In the genomic region with DNA sequence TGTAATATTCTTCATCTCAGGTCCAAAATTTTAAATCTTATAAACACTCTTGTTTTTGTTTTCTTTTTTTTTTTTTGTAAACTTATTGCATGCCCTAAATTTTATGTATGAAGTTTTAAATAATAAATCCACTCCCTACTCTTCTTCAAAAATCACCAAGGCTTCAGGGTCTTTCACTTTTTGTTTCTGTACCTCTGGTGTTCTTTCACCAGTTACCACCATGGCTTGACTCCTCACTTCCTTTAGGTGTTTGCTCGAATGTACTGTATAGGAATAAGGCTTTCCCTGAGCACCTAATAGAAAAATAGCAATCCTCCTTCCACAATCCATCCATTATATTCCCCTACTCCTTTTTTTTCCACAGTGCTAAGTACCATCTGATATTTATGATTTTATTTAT, we compare ENCODE assay signal across 18 cellular contexts.
DNase-seq lines count a peak whose midpoint lies in the region; ATAC-seq and TF ChIP-seq lines count a peak whose summit lies in the region.
"Had no signal": no experiment of that assay in that cellular context is flagged by ENCODE, and none has a peak within 500 bp of the region (broad histone marks: within the 10 kb centered on the region; RNA-seq: fewer than 3 reads in every experiment).

No MANE protein-coding gene starts in this region.

- H4K20me1 ChIP-seq in MM.1S (ENCODE audit: insufficient read depth, low read length) (no peaks in the 10 kb centered on the region), osteoblast (ENCODE audit: insufficient read depth, low read length) (no peaks in the 10 kb centered on the region)
- H4K20me1 ChIP-seq: BLaER1 treated with 17β-estradiol and CSF1 and Interleukin-3, amounts not matched to agents 10 nM and 100 nM had no signal

- no peak overlapping the region for H3K9ac ChIP-seq in MM.1S (ENCODE audit: low read length)
- H3K9ac ChIP-seq: BLaER1 treated with 17β-estradiol and CSF1 and Interleukin-3, amounts not matched to agents 10 nM and 100 nM had no signal

- TF ChIP-seq CTCF in MM.1S (IDR thresholded peaks at IDR 0.05; ENCODE audit: low read length), result no peak
- TF ChIP-seq CTCF in osteoblast (IDR thresholded peaks at IDR 0.05; ENCODE audit: extremely low read depth, low read depth, low read length), result no peak
- TF ChIP-seq CTCF in GM20000 (IDR thresholded peaks at IDR 0.05; ENCODE audit: extremely low read depth, missing control alignments), result no peak

- H3K4me1 ChIP-seq in MM.1S (ENCODE audit: low read length) (no peaks in the 10 kb centered on the region), osteoblast (ENCODE audit: insufficient read depth, low read length) (no peaks in the 10 kb centered on the region)
- H3K4me1 ChIP-seq: A549; BLaER1 treated with 17β-estradiol and CSF1 and Interleukin-3, amounts not matched to agents 10 nM and 100 nM; Caco-2 had no signal

- DNase-seq in NCI-H526 treated with DMSO at 0.1 percent for 48 hours (lab: John Stamatoyannopoulos, UW), result peak; percentile 14
- DNase-seq in NCI-H526 (lab: John Stamatoyannopoulos, UW), result no peak
- DNase-seq in MM.1S, result peak; percentile 48
- peak; percentile 27 for DNase-seq in osteoblast (ENCODE audit: insufficient read length, low spot score, missing footprints)
- DNase-seq in GM20000 (ENCODE audit: low spot score), result no peak
- DNase-seq in stimulated activated CD4-positive, alpha-beta T cell treated with anti-CD3 and anti-CD28 coated beads, Interleukin-12 subunit alpha, Interleukin-12 subunit beta, amount 100 ng/mL, for 4 hours, result no peak
- DNase-seq: AML-193; Caco-2; Calu3; CD4-positive, alpha-beta T cell; CD8-positive, alpha-beta T cell; DMS79 treated with DMSO at 0.1 percent for 48 hours; GF-D8 had no signal

- H3K27ac ChIP-seq in MM.1S (ENCODE audit: low read length) (no peak overlapping the region), osteoblast (ENCODE audit: low read depth, low read length) (no peak overlapping the region)
- H3K27ac ChIP-seq: 22Rv1; A549; BLaER1 treated with 17β-estradiol and CSF1 and Interleukin-3, amounts not matched to agents 10 nM and 100 nM; C4-2B had no signal

- H3K36me3 ChIP-seq in MM.1S (replicated peaks; ENCODE audit: insufficient read depth, low read length) (no peaks in the 10 kb centered on the region), osteoblast (ENCODE audit: insufficient read depth, low read length) (no peaks in the 10 kb centered on the region)
- H3K36me3 ChIP-seq: BLaER1 treated with 17β-estradiol and CSF1 and Interleukin-3, amounts not matched to agents 10 nM and 100 nM had no signal

- no peaks in the 10 kb centered on the region for H3K27me3 ChIP-seq in MM.1S (replicated peaks; ENCODE audit: insufficient read depth, low read length)
- H3K27me3 ChIP-seq in osteoblast (ENCODE audit: insufficient read depth, low read length), result no peaks in the 10 kb centered on the region
- H3K27me3 ChIP-seq: BLaER1 treated with 17β-estradiol and CSF1 and Interleukin-3, amounts not matched to agents 10 nM and 100 nM had no signal

- H3F3A ChIP-seq in MM.1S (ENCODE audit: insufficient read depth, low read length), result no peaks in the 10 kb centered on the region

- H2AFZ ChIP-seq in MM.1S (ENCODE audit: low read length) (no peak overlapping the region; the same call in 1 of the 2 replicates), osteoblast (ENCODE audit: low read length) (no peak overlapping the region)

- H3K9me3 ChIP-seq in MM.1S (replicated peaks; ENCODE audit: insufficient read depth, low read length), result no peaks in the 10 kb centered on the region
- H3K9me3 ChIP-seq in osteoblast (ENCODE audit: low read depth, low read length), result no peaks in the 10 kb centered on the region
- H3K9me3 ChIP-seq: A549; BLaER1 treated with 17β-estradiol and CSF1 and Interleukin-3, amounts not matched to agents 10 nM and 100 nM; Caco-2 had no signal

- H3K4me2 ChIP-seq in MM.1S (ENCODE audit: low read depth, low read length) (peak overlapping the region; percentile 2; the same call in 1 of the 2 replicates), osteoblast (ENCODE audit: insufficient read depth, low read length) (no peak overlapping the region)
- H3K4me2 ChIP-seq: A549; BLaER1 treated with 17β-estradiol and CSF1 and Interleukin-3, amounts not matched to agents 10 nM and 100 nM had no signal

- no peaks in the 10 kb centered on the region for H3K9me2 ChIP-seq in MM.1S (replicated peaks; ENCODE audit: insufficient read depth, low read length)

- H3K4me3 ChIP-seq in MM.1S (ENCODE audit: low read length) (no peak overlapping the region), osteoblast (ENCODE audit: insufficient read depth, low read length) (no peak overlapping the region)
- H3K4me3 ChIP-seq: A549; BLaER1 treated with 17β-estradiol and CSF1 and Interleukin-3, amounts not matched to agents 10 nM and 100 nM had no signal

- H3K79me2 ChIP-seq in MM.1S (ENCODE audit: low read length) (no peaks in the 10 kb centered on the region), osteoblast (ENCODE audit: insufficient read depth, low read length) (no peaks in the 10 kb centered on the region)

- ATAC-seq in GM18867 (IDR thresholded peaks at IDR 0.05; ENCODE audit: unreplicated experiment), result peak; percentile 58
- ATAC-seq: A549; CD8-positive, alpha-beta T cell had no signal

Comparison
In these comparisons a context has a peak if more than half of its experiments do, and no peak if none do; other contexts are left out.
1. DNase-seq: peak in NCI-H526 treated with DMSO at 0.1 percent for 48 hours (single experiment), MM.1S (single experiment) and osteoblast (single experiment); none in NCI-H526 (0 of 2), GM20000 (single experiment) and stimulated activated CD4-positive, alpha-beta T cell treated with anti-CD3 and anti-CD28 coated beads, Interleukin-12 subunit alpha, Interleukin-12 subunit beta, amount 100 ng/mL, for 4 hours (single experiment).